9 cellular contexts compared by ENCODE assay signal in genomic region chr15:31353931-31354330, GRCh38. TPM values are rescaled to one million over a fixed set of nuclear protein-coding genes. Genes with fewer than 3 reads are reported as not detected.
DNase-seq lines count a peak whose midpoint lies in the region; ATAC-seq and TF ChIP-seq lines count a peak whose summit lies in the region.
"Had no signal": no experiment of that assay in that cellular context is flagged by ENCODE, and none has a peak within 500 bp of the region (broad histone marks: within the 10 kb centered on the region; RNA-seq: fewer than 3 reads in every experiment).

No MANE protein-coding gene starts in this region.

- WGBS in stomach, 5 donors, result 26 to 46% (median 36%) methylated on average over 2 to 4 of the region's 4 CpGs

- peaks cover 0 to 17% (median 9%) of the 10 kb centered on the region in 4 donors for H3K36me3 ChIP-seq in stomach

- peak overlapping the region; percentile 84 to 94 (median 87) for H3K27ac ChIP-seq in stomach

- no peaks in the 10 kb centered on the region for H3K9me3 ChIP-seq in stomach

- no peak for TF ChIP-seq POLR2A in stomach (IDR thresholded peaks at IDR 0.05)

- no peaks in the 10 kb centered on the region for H3K27me3 Mint-ChIP-seq in activated naive CD8-positive, alpha-beta T cell treated with anti-CD3 and anti-CD28 coated beads for 36 hours

- TF ChIP-seq CTCF in stomach (IDR thresholded peaks at IDR 0.05), result no peak
- TF ChIP-seq CTCF in GM10266 (IDR thresholded peaks at IDR 0.05; ENCODE audit: control insufficient read depth, insufficient read depth, low read depth, missing control alignments), result no peak

- no peaks in the 10 kb centered on the region for H3K27me3 ChIP-seq in stomach

- peaks cover 95% of the 10 kb centered on the region for H3K4me1 Mint-ChIP-seq in activated naive CD8-positive, alpha-beta T cell treated with anti-CD3 and anti-CD28 coated beads for 36 hours

- no peak for DNase-seq in activated naive CD8-positive, alpha-beta T cell treated with anti-CD3 and anti-CD28 coated beads for 36 hours
- DNase-seq in hippocampal formation (lab: John Stamatoyannopoulos, UW), result peak; percentile 62 to 73
- DNase-seq in stomach, result no peak
- no peak for DNase-seq in GM10266 (ENCODE audit: extremely low spot score)
- no peak for DNase-seq in mesenteric fat pad (ENCODE audit: low spot score)
- DNase-seq: effector CD4-positive, alpha-beta T cell had no signal

- H3K9me3 Mint-ChIP-seq in activated naive CD8-positive, alpha-beta T cell treated with anti-CD3 and anti-CD28 coated beads for 36 hours, result peaks cover 1% of the 10 kb centered on the region

- peaks cover 71% of the 10 kb centered on the region for H3K36me3 Mint-ChIP-seq in activated naive CD8-positive, alpha-beta T cell treated with anti-CD3 and anti-CD28 coated beads for 36 hours

- H3K4me1 ChIP-seq in stomach, result peaks cover 82 to 100% (median 94%) of the 10 kb centered on the region in 4 donors

- H3K4me3 ChIP-seq in stomach, result peak overlapping the region in 1 of 4 donors; percentile 22

- no peak for TF ChIP-seq EP300 in stomach (IDR thresholded peaks at IDR 0.05)

- intact Hi-C loops in stomach (cut with DNase I; ENCODE audit: low total_unique reads), result no loop called here

- peak overlapping the region; percentile 99 for H3K27ac Mint-ChIP-seq in activated naive CD8-positive, alpha-beta T cell treated with anti-CD3 and anti-CD28 coated beads for 36 hours

- ATAC-seq in HG03432 (IDR thresholded peaks at IDR 0.05; ENCODE audit: unreplicated experiment) (peak; percentile 1), GM19328 (IDR thresholded peaks at IDR 0.05; ENCODE audit: unreplicated experiment) (no peak), GM21367 (IDR thresholded peaks at IDR 0.05; ENCODE audit: unreplicated experiment) (no peak)

- H3K4me3 Mint-ChIP-seq in activated naive CD8-positive, alpha-beta T cell treated with anti-CD3 and anti-CD28 coated beads for 36 hours, result peak overlapping the region; percentile 38

RNA-seq across cellular contexts. Expression of gene KLF13, which starts 27.3 kb away (rescaled TPM):
- 100 to 1,000 TPM; 110 to 111 TPM for total RNA-seq in activated naive CD8-positive, alpha-beta T cell treated with anti-CD3 and anti-CD28 coated beads for 36 hours
- total RNA-seq in stomach (10 to 100 TPM in 4 of 5 donors, 1 to 10 TPM in 1; 9.3 to 74.0 (median 38.8) TPM), mesenteric fat pad (41.8 TPM)
- 10 to 100 TPM; 23.0 to 30.7 (median 24.3) TPM for polyA plus RNA-seq in stomach

Comparison
In these comparisons a context has a peak if more than half of its experiments do, and no peak if none do; other contexts are left out.
1. DNase-seq: peak in hippocampal formation (2 of 2); none in activated naive CD8-positive, alpha-beta T cell treated with anti-CD3 and anti-CD28 coated beads for 36 hours (single experiment), stomach (single experiment), GM10266 (single experiment) and mesenteric fat pad (single experiment).